ENCODE assay signal across 26 cellular contexts in genomic region chr1:232114985-232115384, GRCh38.
DNase-seq lines count a peak whose midpoint lies in the region; FAIRE-seq and TF ChIP-seq lines count a peak whose summit lies in the region.
"Had no signal": no experiment of that assay in that cellular context is flagged by ENCODE, and none has a peak within 500 bp of the region (broad histone marks: within the 10 kb centered on the region; RNA-seq: fewer than 3 reads in every experiment).

No MANE protein-coding gene starts in this region.

- H3K4me1 ChIP-seq in SK-N-SH (ENCODE audit: control insufficient read depth in 1 of 2, insufficient read depth in 2 of 2, low read depth in 1 of 2, low read length in 1 of 2): peaks cover 0 to 3% of the 10 kb centered on the region in 2 experiments; a peak in 2 of 4 replicates
- peaks cover 0 to 11% (median 6%) of the 10 kb centered on the region in 4 experiments; a peak in 6 of 7 replicates for H3K4me1 ChIP-seq in H1 (replicated peaks in 1 of 4; ENCODE audit: control insufficient read depth in 3 of 4, insufficient read depth in 4 of 4, low read length in 3 of 4)
- no peaks in the 10 kb centered on the region for H3K4me1 ChIP-seq in hepatocyte (ENCODE audit: insufficient read depth)
- H3K4me1 ChIP-seq: A549; BLaER1 treated with 17β-estradiol and CSF1 and Interleukin-3, amounts not matched to agents 10 nM and 100 nM; Caco-2 had no signal

- H3K14ac ChIP-seq in H1 (ENCODE audit: insufficient read length): no peak overlapping the region

- TF ChIP-seq RAD21 in SK-N-SH (IDR thresholded peaks at IDR 0.05; ENCODE audit: low read length) (no peak), H1 (IDR thresholded peaks at IDR 0.05 in 1 of 2, conservative IDR thresholded peaks at IDR 0.05 in 1 of 2; ENCODE audit: low read depth in 2 of 2, low read length in 2 of 2) (no peak)

- no peak overlapping the region for H3K9ac ChIP-seq in SK-N-SH
- H3K9ac ChIP-seq in H1 (replicated peaks in 1 of 4; ENCODE audit: extremely low read depth in 1 of 4, low read depth in 3 of 4, low read length in 3 of 4): no peak overlapping the region
- H3K9ac ChIP-seq: BLaER1 treated with 17β-estradiol and CSF1 and Interleukin-3, amounts not matched to agents 10 nM and 100 nM had no signal

- POLR2A ChIA-PET in SK-N-SH (lab: Yijun Ruan, JAX): no interaction called here
- POLR2A ChIA-PET in H1 (lab: Charles Lee; ENCODE audit: partially characterized antibody): interaction anchor here (1.4 to 10.1 kb wide), 2 partner anchors 14 to 25 kb away, joined by 4 to 126 read pairs; no protein-coding TSS in a partner anchor

- no peak overlapping the region for H3K4ac ChIP-seq in H1 (replicated peaks; ENCODE audit: insufficient read length, low read depth, low read length)

- no peaks in the 10 kb centered on the region for H3F3A ChIP-seq in SK-N-SH (replicated peaks; ENCODE audit: insufficient read depth)

- TF ChIP-seq CTCF in SK-N-SH (IDR thresholded peaks at IDR 0.05): no peak
- TF ChIP-seq CTCF in H1 (IDR thresholded peaks at IDR 0.05; ENCODE audit: control extremely low read depth in 1 of 3, insufficient read depth in 1 of 3, low read depth in 1 of 3, low read length in 3 of 3): no peak
- TF ChIP-seq CTCF in hepatocyte (IDR thresholded peaks at IDR 0.05; ENCODE audit: poor library complexity): no peak

- H3K23me2 ChIP-seq in H1 (ENCODE audit: low read depth, low read length): peaks cover 5% of the 10 kb centered on the region; the same call in 1 of the 2 replicates

- H3K4me3 ChIP-seq in SK-N-SH (ENCODE audit: low read depth in 2 of 2, low read length in 1 of 2) (no peak overlapping the region), H1 (ENCODE audit: extremely low read depth in 1 of 4, insufficient read depth in 2 of 4, low read depth in 3 of 4, low read length in 4 of 4) (no peak overlapping the region), hepatocyte (no peak overlapping the region)
- H3K4me3 ChIP-seq: A549; BLaER1 treated with 17β-estradiol and CSF1 and Interleukin-3, amounts not matched to agents 10 nM and 100 nM had no signal

- FAIRE-seq in H1 (lab: Jason Lieb, UNC): peak; percentile 36
- FAIRE-seq: A549, G401.6, GM12891, GM19239 had no signal

- no peak overlapping the region for H3K56ac ChIP-seq in H1 (replicated peaks; ENCODE audit: insufficient read length, low read depth, low read length)

- no peaks in the 10 kb centered on the region for H3K79me2 ChIP-seq in SK-N-SH (ENCODE audit: insufficient read depth)
- peaks cover 4 to 43% of the 10 kb centered on the region in 2 experiments for H3K79me2 ChIP-seq in H1 (ENCODE audit: control insufficient read depth in 1 of 2, insufficient read depth in 2 of 2, low read length in 2 of 2)
- H3K79me2 ChIP-seq in hepatocyte: no peaks in the 10 kb centered on the region

- H3K4me2 ChIP-seq in SK-N-SH (no peak overlapping the region), H1 (ENCODE audit: insufficient read depth in 1 of 2, low read depth in 2 of 2, low read length in 2 of 2) (no peak overlapping the region), hepatocyte (no peak overlapping the region)
- H3K4me2 ChIP-seq: A549; BLaER1 treated with 17β-estradiol and CSF1 and Interleukin-3, amounts not matched to agents 10 nM and 100 nM had no signal

- H3K27ac ChIP-seq in SK-N-SH (ENCODE audit: low read depth in 2 of 2, low read length in 1 of 2) (no peak overlapping the region), H1 (ENCODE audit: low read depth, low read length) (no peak overlapping the region), hepatocyte (no peak overlapping the region)
- H3K27ac ChIP-seq: A549; BLaER1 treated with 17β-estradiol and CSF1 and Interleukin-3, amounts not matched to agents 10 nM and 100 nM; C4-2B had no signal

- no peak overlapping the region for H2BK20ac ChIP-seq in H1 (ENCODE audit: low read length)

- H4K20me1 ChIP-seq in SK-N-SH (ENCODE audit: insufficient read depth): no peaks in the 10 kb centered on the region
- H4K20me1 ChIP-seq in H1 (replicated peaks in 1 of 2; ENCODE audit: control insufficient read depth in 1 of 2, insufficient read depth in 2 of 2, low read length in 2 of 2): no peaks in the 10 kb centered on the region
- H4K20me1 ChIP-seq in hepatocyte (ENCODE audit: insufficient read depth, poor library complexity, severe bottlenecking): no peaks in the 10 kb centered on the region
- H4K20me1 ChIP-seq: BLaER1 treated with 17β-estradiol and CSF1 and Interleukin-3, amounts not matched to agents 10 nM and 100 nM had no signal

- no peaks in the 10 kb centered on the region for H3K36me3 ChIP-seq in SK-N-SH (replicated peaks in 1 of 2; ENCODE audit: control insufficient read depth in 1 of 2, insufficient read depth in 2 of 2, low read length in 1 of 2)
- H3K36me3 ChIP-seq in H1 (ENCODE audit: control insufficient read depth in 2 of 4, insufficient read depth in 4 of 4, low read length in 3 of 4): no peaks in the 10 kb centered on the region; a peak in 2 of 8 replicates
- H3K36me3 ChIP-seq in hepatocyte (replicated peaks; ENCODE audit: insufficient read depth, low read depth): no peaks in the 10 kb centered on the region
- H3K36me3 ChIP-seq: BLaER1 treated with 17β-estradiol and CSF1 and Interleukin-3, amounts not matched to agents 10 nM and 100 nM had no signal

- DNase-seq in NCI-H524 (lab: John Stamatoyannopoulos, UW) (peak; percentile 6 to 62), NCI-H82 (lab: John Stamatoyannopoulos, UW) (peak; percentile 68), SK-N-SH (peak; percentile 16), H1 (ENCODE audit: low read depth in 1 of 2, low spot score in 2 of 2) (no peak), hepatocyte (ENCODE audit: low spot score) (no peak), A172 (ENCODE audit: low spot score) (no peak), SIG-M5 (lab: John Stamatoyannopoulos, UW) (no peak), EL (no peak)
- DNase-seq: 8988T; AML-193; Caco-2; Calu3; CD4-positive, alpha-beta T cell; CD8-positive, alpha-beta T cell; DMS 273 treated with DMSO at 0.1 percent for 48 hours; DMS153; DMS53; DMS79; DND-41; GF-D8 had no signal

- H2BK120ac ChIP-seq in H1 (replicated peaks; ENCODE audit: low read depth, low read length): no peak overlapping the region

- H3K18ac ChIP-seq in H1 (ENCODE audit: extremely low read depth, low read length): no peak overlapping the region

- TF ChIP-seq EP300 in SK-N-SH (IDR thresholded peaks at IDR 0.05; ENCODE audit: borderline replicate concordance in 1 of 2, low read depth in 1 of 2, low read length in 1 of 2): peak in 1 of 2 experiments; percentile 57; a peak in 1 of 4 replicates
- no peak for TF ChIP-seq EP300 in H1 (IDR thresholded peaks at IDR 0.05; ENCODE audit: borderline replicate concordance in 1 of 2, low read depth in 2 of 2, low read length in 2 of 2)

- H4K91ac ChIP-seq in H1 (replicated peaks; ENCODE audit: insufficient read length, low read length): no peak overlapping the region

- no peak overlapping the region for H2BK15ac ChIP-seq in H1 (ENCODE audit: low read length)

- H2BK12ac ChIP-seq in H1 (ENCODE audit: low read depth, low read length): no peak overlapping the region

- H3K9me3 ChIP-seq in SK-N-SH (no peaks in the 10 kb centered on the region), H1 (ENCODE audit: insufficient read depth in 2 of 2, low read depth in 1 of 2, low read length in 1 of 2) (no peaks in the 10 kb centered on the region), hepatocyte (ENCODE audit: low read depth) (no peaks in the 10 kb centered on the region)
- H3K9me3 ChIP-seq: A549; BLaER1 treated with 17β-estradiol and CSF1 and Interleukin-3, amounts not matched to agents 10 nM and 100 nM; Caco-2 had no signal

- no peak overlapping the region for H2AK5ac ChIP-seq in H1 (ENCODE audit: low read depth, low read length)

- no peak for TF ChIP-seq POLR2A in H1 (IDR thresholded peaks at IDR 0.05; ENCODE audit: control extremely low read depth in 1 of 2, low read depth in 2 of 2, low read length in 2 of 2)

- no peaks in the 10 kb centered on the region for H3K27me3 ChIP-seq in SK-N-SH (ENCODE audit: insufficient read depth)
- no peaks in the 10 kb centered on the region for H3K27me3 ChIP-seq in H1 (replicated peaks in 1 of 4; ENCODE audit: control insufficient read depth in 3 of 4, extremely low read depth in 1 of 4, insufficient read depth in 3 of 4, low read length in 3 of 4)
- H3K27me3 ChIP-seq in hepatocyte: peaks cover 12% of the 10 kb centered on the region
- H3K27me3 ChIP-seq: BLaER1 treated with 17β-estradiol and CSF1 and Interleukin-3, amounts not matched to agents 10 nM and 100 nM had no signal

- H3K79me1 ChIP-seq in H1 (ENCODE audit: low read depth, low read length): no peaks in the 10 kb centered on the region

- H3K23ac ChIP-seq in H1 (ENCODE audit: insufficient read length): no peak overlapping the region

- H3K9me2 ChIP-seq in SK-N-SH (no peaks in the 10 kb centered on the region), hepatocyte (replicated peaks; ENCODE audit: insufficient read depth) (no peaks in the 10 kb centered on the region)

- no peak overlapping the region for H4K8ac ChIP-seq in H1 (ENCODE audit: extremely low read depth, insufficient read depth, low read length)

- CTCF ChIA-PET in SK-N-SH (lab: Yijun Ruan, JAX): interaction anchor here (1.5 kb wide), 2 partner anchors 16 to 249 kb away, joined by 4 to 5 read pairs; no protein-coding TSS in a partner anchor
- CTCF ChIA-PET in H1 (lab: Charles Lee; ENCODE audit: partially characterized antibody): interaction anchor here (0.9 to 1.5 kb wide), 3 partner anchors 9 to 232 kb away, joined by 3 to 4 read pairs (median 3); no protein-coding TSS in a partner anchor

- H2BK5ac ChIP-seq in H1 (ENCODE audit: low read depth, low read length): no peak overlapping the region

- no peak overlapping the region for H4K5ac ChIP-seq in H1 (ENCODE audit: insufficient read length, low read depth, low read length)

- H2AFZ ChIP-seq in SK-N-SH (ENCODE audit: low read depth) (no peak overlapping the region), H1 (ENCODE audit: low read length) (no peak overlapping the region), hepatocyte (no peak overlapping the region)

TF ChIP-seq in H1, 55 proteins besides CTCF, POLR2A, EP300 and RAD21:
- TF ChIP-seq PHF8 (conservative IDR thresholded peaks at IDR 0.05; ENCODE audit: low read depth, low read length): no peak
- no peak for TF ChIP-seq RBBP5 (IDR thresholded peaks at IDR 0.05; ENCODE audit: borderline replicate concordance, low read depth, low read length)
- TF ChIP-seq FOSL1 (IDR thresholded peaks at IDR 0.05; ENCODE audit: insufficient read depth, low read depth, low read length): no peak
- TF ChIP-seq RNF2 (IDR thresholded peaks at IDR 0.05; ENCODE audit: borderline replicate concordance, low read depth, low read length, missing control alignments, poor library complexity, severe bottlenecking): no peak
- no peak for TF ChIP-seq NRF1 (IDR thresholded peaks at IDR 0.05; ENCODE audit: low read depth, low read length)
- TF ChIP-seq SIN3A (conservative IDR thresholded peaks at IDR 0.05 in 1 of 2, IDR thresholded peaks at IDR 0.05 in 1 of 2; ENCODE audit: low read depth in 1 of 2, low read length in 2 of 2): no peak
- TF ChIP-seq, protein P1, sequence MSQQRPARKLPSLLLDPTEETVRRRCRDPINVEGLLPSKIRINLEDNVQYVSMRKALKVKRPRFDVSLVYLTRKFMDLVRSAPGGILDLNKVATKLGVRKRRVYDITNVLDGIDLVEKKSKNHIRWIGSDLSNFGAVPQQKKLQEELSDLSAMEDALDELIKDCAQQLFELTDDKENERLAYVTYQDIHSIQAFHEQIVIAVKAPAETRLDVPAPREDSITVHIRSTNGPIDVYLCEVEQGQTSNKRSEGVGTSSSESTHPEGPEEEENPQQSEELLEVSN (IDR thresholded peaks at IDR 0.05): no peak

Comparison
In these comparisons a context has a peak if more than half of its experiments do, and no peak if none do; other contexts are left out.
1. DNase-seq: peak in NCI-H524 (2 of 2), NCI-H82 (single experiment) and SK-N-SH (single experiment); none in H1 (0 of 2), hepatocyte (single experiment), A172 (single experiment), SIG-M5 (single experiment) and EL (single experiment).